24 cellular contexts compared by ENCODE assay signal in genomic region chr7:50854247-50854646, GRCh38.
"Had no signal": no experiment of that assay in that cellular context is flagged by ENCODE, and none has a peak within 500 bp of the region (broad histone marks: within the 10 kb centered on the region; RNA-seq: fewer than 3 reads in every experiment).

No MANE protein-coding gene starts in this region.

- H3K4me3 ChIP-seq: neural progenitor cell, pancreas, psoas muscle, right lobe of liver, sigmoid colon, stomach, thoracic aorta, thyroid gland, tibial nerve, upper lobe of left lung had no signal

- H3K27me3 ChIP-seq: neural progenitor cell, neutrophil, pancreas, right lobe of liver, sigmoid colon, stomach, thyroid gland, tibial nerve, upper lobe of left lung had no signal

- H3K27ac ChIP-seq: neural progenitor cell, neutrophil, pancreas, psoas muscle, right lobe of liver, sigmoid colon, stomach, thoracic aorta, thyroid gland, tibial nerve, upper lobe of left lung had no signal

- H3K9me3 ChIP-seq: neutrophil, pancreas, psoas muscle, right lobe of liver, sigmoid colon, stomach, thoracic aorta, thyroid gland, tibial nerve, upper lobe of left lung had no signal

- ATAC-seq: naive thymus-derived CD4-positive, alpha-beta T cell; natural killer cell; pancreas; psoas muscle; right cardiac atrium; right lobe of liver; stimulated activated effector memory CD8-positive, alpha-beta T cell treated with anti-CD3 and anti-CD28 coated beads, Interleukin-12 subunit alpha, Interleukin-12 subunit beta, amount 100 ng/mL, for 72 hours; stimulated activated naive B cell treated with anti-CD40 and anti-IgM and Interleukin-4, amounts not matched to agents 10 μg/mL and 1 μg/mL and 100 μg/mL, for 72 hours had no signal

- H3K4me1 ChIP-seq: neural progenitor cell, psoas muscle, right lobe of liver, sigmoid colon, stomach, thyroid gland, tibial nerve, upper lobe of left lung had no signal

- H3K4me2 ChIP-seq: neural progenitor cell had no signal

- H3K36me3 ChIP-seq: neural progenitor cell, neutrophil, pancreas, right lobe of liver, sigmoid colon, stomach, thoracic aorta, thyroid gland, tibial nerve, upper lobe of left lung had no signal

- H2AFZ ChIP-seq: neural progenitor cell had no signal

- DNase-seq: naive thymus-derived CD4-positive, alpha-beta T cell; natural killer cell; nucleus accumbens; pancreas; psoas muscle; right cardiac atrium; right lobe of liver; sigmoid colon; small intestine; stimulated activated CD4-positive, alpha-beta T cell treated with anti-CD3 and anti-CD28 coated beads, Interleukin-15, amount 100 ng/mL, for 24 hours; stimulated activated CD4-positive, alpha-beta T cell treated with anti-CD3 and anti-CD28 coated beads, Interleukin-2, amount 100 ng/mL, for 24 hours; stimulated activated CD4-positive, alpha-beta T cell treated with anti-CD3 and anti-CD28 coated beads, Interleukin-2, amount 100 ng/mL, for 48 hours; stimulated activated CD4-positive, alpha-beta T cell treated with anti-CD3 and anti-CD28 coated beads, Interleukin-4, amount 100 ng/mL, for 24 hours; stimulated activated naive B cell treated with anti-CD40 and anti-IgM and Interleukin-4, amounts not matched to agents 10 μg/mL and 1 μg/mL and 100 μg/mL, for 72 hours; stimulated activated naive CD4-positive, alpha-beta T cell treated with Interleukin-2 at 50 U/mL for 16 hours; thyroid gland; trophoblast cell; upper lobe of left lung had no signal

- H3K9ac ChIP-seq: neural progenitor cell had no signal
